ENCODE assay signal across 1 cellular context in the genomic region with DNA sequence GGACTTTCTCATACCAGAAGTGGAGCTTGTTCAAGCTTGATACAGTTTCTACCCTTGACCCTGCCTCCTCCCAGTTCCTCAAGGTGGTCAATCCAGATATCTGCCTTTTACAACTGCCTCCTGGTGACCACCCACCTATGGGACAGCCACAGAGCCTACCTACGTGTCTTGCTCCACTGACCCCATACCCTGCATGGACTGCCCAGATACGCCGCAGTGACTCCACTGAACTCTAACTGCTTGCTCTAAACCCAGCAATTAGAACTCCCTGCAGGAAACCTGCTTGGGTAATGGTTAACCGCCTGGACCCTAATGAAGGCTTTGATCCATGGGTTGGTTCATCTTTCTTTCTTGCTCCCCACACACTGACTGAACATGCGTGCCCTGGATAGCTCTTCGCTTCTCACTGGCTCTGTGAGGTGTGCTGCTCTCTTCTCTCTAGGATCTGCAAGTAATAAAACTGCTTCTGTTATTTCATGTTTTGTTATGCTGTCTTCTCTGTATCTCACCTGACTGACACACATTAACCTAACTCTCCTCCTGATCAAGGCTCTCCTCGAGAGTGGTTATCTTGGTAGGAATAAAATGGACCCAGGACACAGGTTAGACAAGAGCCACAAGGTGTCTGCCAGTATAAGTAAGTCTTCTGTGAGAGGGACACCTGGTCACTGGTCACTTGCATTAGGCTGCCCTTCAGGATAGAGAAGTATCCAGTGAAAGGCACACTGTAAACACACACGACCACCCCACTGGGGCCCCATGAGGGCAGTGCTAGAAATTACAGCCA.
TF ChIP-seq lines count a peak whose summit lies in the region.

No MANE protein-coding gene starts in this region.

TF ChIP-seq in HepG2, 621 proteins besides CTCF, POLR2A, EP300 and RAD21 (continued from another document and continues in another):
- TF ChIP-seq, protein P1, sequence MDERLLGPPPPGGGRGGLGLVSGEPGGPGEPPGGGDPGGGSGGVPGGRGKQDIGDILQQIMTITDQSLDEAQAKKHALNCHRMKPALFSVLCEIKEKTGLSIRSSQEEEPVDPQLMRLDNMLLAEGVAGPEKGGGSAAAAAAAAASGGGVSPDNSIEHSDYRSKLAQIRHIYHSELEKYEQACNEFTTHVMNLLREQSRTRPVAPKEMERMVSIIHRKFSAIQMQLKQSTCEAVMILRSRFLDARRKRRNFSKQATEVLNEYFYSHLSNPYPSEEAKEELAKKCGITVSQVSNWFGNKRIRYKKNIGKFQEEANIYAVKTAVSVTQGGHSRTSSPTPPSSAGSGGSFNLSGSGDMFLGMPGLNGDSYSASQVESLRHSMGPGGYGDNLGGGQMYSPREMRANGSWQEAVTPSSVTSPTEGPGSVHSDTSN (CRISPR knock-in tag; IDR thresholded peaks at IDR 0.05) = no peak
- TF ChIP-seq SNAI1 (CRISPR knock-in tag; IDR thresholded peaks at IDR 0.05; ENCODE audit: borderline replicate concordance) (peak; percentile 78; the same call in 1 of the 2 replicates), ZNF720 (CRISPR knock-in tag; IDR thresholded peaks at IDR 0.05) (0 out of 2 replicates have a peak, but pooled peaks have one; percentile 38), RBFOX2 (IDR thresholded peaks at IDR 0.05; ENCODE audit: low read depth, low read length) (no peak), ZNF20 (CRISPR knock-in tag; IDR thresholded peaks at IDR 0.05) (no peak), BRD4 (CRISPR knock-in tag; IDR thresholded peaks at IDR 0.05) (no peak), ZSCAN29 (CRISPR knock-in tag; conservative IDR thresholded peaks at IDR 0.05) (peak; percentile 77; the same call in 1 of the 2 replicates), TBX3 (IDR thresholded peaks at IDR 0.05; ENCODE audit: borderline replicate concordance) (peak; percentile 37; the same call in 1 of the 2 replicates), FOXP1 (IDR thresholded peaks at IDR 0.05) (no peak), FOXP1 (CRISPR knock-in tag; IDR thresholded peaks at IDR 0.05) (peak; percentile 49), NFYC (CRISPR knock-in tag; IDR thresholded peaks at IDR 0.05) (peak; percentile 19; the same call in 1 of the 2 replicates), RAD51 (IDR thresholded peaks at IDR 0.05; ENCODE audit: borderline replicate concordance) (no peak), KLF16 (CRISPR knock-in tag; IDR thresholded peaks at IDR 0.05) (peak in 1 of 2 experiments; percentile 82; a peak in 2 of 4 replicates), RORA (CRISPR knock-in tag; IDR thresholded peaks at IDR 0.05) (no peak), MXI1 (IDR thresholded peaks at IDR 0.05; ENCODE audit: borderline replicate concordance, low read depth, low read length) (peak; percentile 77; the same call in 1 of the 3 replicates), MTF2 (CRISPR knock-in tag; IDR thresholded peaks at IDR 0.05; ENCODE audit: borderline replicate concordance) (peak; percentile 52; the same call in 1 of the 2 replicates), HES4 (CRISPR knock-in tag; IDR thresholded peaks at IDR 0.05; ENCODE audit: borderline replicate concordance) (no peak), SMC3 (IDR thresholded peaks at IDR 0.05; ENCODE audit: low read length) (peak; percentile 14; the same call in 1 of the 2 replicates), ATF1 (CRISPR knock-in tag; IDR thresholded peaks at IDR 0.05) (0 out of 2 replicates have a peak, but pooled peaks have one; percentile 55), ZBTB20 (CRISPR knock-in tag; IDR thresholded peaks at IDR 0.05; ENCODE audit: borderline replicate concordance, low read depth) (0 out of 2 replicates have a peak, but pooled peaks have one; percentile 12), ZNF143 (CRISPR knock-in tag; IDR thresholded peaks at IDR 0.05) (no peak), TAF1 (CRISPR knock-in tag; IDR thresholded peaks at IDR 0.05) (peak; percentile 45; the same call in 1 of the 2 replicates), HOXD1 (CRISPR knock-in tag; IDR thresholded peaks at IDR 0.05) (no peak), ZNF792 (CRISPR knock-in tag; IDR thresholded peaks at IDR 0.05) (peak; percentile 92), ZNF788 (CRISPR knock-in tag; IDR thresholded peaks at IDR 0.05; ENCODE audit: borderline replicate concordance) (peak; percentile 68; the same call in 1 of the 2 replicates), SUZ12 (IDR thresholded peaks at IDR 0.05; ENCODE audit: low read depth, low read length) (no peak), ZSCAN9 (CRISPR knock-in tag; IDR thresholded peaks at IDR 0.05; ENCODE audit: borderline replicate concordance) (0 out of 2 replicates have a peak, but pooled peaks have one; percentile 58), MIER2 (CRISPR knock-in tag; IDR thresholded peaks at IDR 0.05) (peak; percentile 81; the same call in 1 of the 2 replicates), ZNF589 (CRISPR knock-in tag; conservative IDR thresholded peaks at IDR 0.05) (no peak), ZNF747 (CRISPR knock-in tag; IDR thresholded peaks at IDR 0.05; ENCODE audit: borderline replicate concordance) (no peak), FOXK2 (IDR thresholded peaks at IDR 0.05) (no peak), ZNF543 (CRISPR knock-in tag; IDR thresholded peaks at IDR 0.05) (no peak), POLR2G (IDR thresholded peaks at IDR 0.05; ENCODE audit: low read depth, low read length) (peak; percentile 69)
- TF ChIP-seq, protein P2, sequence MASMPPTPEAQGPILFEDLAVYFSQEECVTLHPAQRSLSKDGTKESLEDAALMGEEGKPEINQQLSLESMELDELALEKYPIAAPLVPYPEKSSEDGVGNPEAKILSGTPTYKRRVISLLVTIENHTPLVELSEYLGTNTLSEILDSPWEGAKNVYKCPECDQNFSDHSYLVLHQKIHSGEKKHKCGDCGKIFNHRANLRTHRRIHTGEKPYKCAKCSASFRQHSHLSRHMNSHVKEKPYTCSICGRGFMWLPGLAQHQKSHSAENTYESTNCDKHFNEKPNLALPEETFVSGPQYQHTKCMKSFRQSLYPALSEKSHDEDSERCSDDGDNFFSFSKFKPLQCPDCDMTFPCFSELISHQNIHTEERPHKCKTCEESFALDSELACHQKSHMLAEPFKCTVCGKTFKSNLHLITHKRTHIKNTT (CRISPR knock-in tag; IDR thresholded peaks at IDR 0.05) = no peak
- TF ChIP-seq, protein P3, sequence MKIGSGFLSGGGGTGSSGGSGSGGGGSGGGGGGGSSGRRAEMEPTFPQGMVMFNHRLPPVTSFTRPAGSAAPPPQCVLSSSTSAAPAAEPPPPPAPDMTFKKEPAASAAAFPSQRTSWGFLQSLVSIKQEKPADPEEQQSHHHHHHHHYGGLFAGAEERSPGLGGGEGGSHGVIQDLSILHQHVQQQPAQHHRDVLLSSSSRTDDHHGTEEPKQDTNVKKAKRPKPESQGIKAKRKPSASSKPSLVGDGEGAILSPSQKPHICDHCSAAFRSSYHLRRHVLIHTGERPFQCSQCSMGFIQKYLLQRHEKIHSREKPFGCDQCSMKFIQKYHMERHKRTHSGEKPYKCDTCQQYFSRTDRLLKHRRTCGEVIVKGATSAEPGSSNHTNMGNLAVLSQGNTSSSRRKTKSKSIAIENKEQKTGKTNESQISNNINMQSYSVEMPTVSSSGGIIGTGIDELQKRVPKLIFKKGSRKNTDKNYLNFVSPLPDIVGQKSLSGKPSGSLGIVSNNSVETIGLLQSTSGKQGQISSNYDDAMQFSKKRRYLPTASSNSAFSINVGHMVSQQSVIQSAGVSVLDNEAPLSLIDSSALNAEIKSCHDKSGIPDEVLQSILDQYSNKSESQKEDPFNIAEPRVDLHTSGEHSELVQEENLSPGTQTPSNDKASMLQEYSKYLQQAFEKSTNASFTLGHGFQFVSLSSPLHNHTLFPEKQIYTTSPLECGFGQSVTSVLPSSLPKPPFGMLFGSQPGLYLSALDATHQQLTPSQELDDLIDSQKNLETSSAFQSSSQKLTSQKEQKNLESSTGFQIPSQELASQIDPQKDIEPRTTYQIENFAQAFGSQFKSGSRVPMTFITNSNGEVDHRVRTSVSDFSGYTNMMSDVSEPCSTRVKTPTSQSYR (CRISPR knock-in tag; IDR thresholded peaks at IDR 0.05; ENCODE audit: borderline replicate concordance) = no peak; the same call in 1 of the 2 replicates
- TF ChIP-seq, protein P4, sequence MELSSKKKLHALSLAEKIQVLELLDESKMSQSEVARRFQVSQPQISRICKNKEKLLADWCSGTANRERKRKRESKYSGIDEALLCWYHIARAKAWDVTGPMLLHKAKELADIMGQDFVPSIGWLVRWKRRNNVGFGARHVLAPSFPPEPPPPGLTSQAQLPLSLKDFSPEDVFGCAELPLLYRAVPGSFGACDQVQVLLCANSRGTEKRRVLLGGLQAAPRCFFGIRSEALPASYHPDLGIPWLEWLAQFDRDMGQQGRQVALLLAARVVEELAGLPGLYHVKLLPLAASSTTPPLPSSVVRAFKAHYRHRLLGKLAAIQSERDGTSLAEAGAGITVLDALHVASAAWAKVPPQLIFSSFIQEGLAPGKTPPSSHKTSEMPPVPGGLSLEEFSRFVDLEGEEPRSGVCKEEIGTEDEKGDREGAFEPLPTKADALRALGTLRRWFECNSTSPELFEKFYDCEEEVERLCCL (CRISPR knock-in tag; IDR thresholded peaks at IDR 0.05; ENCODE audit: borderline replicate concordance) = no peak
- TF ChIP-seq, protein P5, sequence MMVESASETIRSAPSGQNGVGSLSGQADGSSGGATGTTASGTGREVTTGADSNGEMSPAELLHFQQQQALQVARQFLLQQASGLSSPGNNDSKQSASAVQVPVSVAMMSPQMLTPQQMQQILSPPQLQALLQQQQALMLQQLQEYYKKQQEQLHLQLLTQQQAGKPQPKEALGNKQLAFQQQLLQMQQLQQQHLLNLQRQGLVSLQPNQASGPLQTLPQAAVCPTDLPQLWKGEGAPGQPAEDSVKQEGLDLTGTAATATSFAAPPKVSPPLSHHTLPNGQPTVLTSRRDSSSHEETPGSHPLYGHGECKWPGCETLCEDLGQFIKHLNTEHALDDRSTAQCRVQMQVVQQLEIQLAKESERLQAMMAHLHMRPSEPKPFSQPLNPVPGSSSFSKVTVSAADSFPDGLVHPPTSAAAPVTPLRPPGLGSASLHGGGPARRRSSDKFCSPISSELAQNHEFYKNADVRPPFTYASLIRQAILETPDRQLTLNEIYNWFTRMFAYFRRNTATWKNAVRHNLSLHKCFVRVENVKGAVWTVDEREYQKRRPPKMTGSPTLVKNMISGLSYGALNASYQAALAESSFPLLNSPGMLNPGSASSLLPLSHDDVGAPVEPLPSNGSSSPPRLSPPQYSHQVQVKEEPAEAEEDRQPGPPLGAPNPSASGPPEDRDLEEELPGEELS (CRISPR knock-in tag; IDR thresholded peaks at IDR 0.05) = peak; percentile 81
- TF ChIP-seq, protein P6, sequence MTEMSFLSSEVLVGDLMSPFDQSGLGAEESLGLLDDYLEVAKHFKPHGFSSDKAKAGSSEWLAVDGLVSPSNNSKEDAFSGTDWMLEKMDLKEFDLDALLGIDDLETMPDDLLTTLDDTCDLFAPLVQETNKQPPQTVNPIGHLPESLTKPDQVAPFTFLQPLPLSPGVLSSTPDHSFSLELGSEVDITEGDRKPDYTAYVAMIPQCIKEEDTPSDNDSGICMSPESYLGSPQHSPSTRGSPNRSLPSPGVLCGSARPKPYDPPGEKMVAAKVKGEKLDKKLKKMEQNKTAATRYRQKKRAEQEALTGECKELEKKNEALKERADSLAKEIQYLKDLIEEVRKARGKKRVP (CRISPR knock-in tag; IDR thresholded peaks at IDR 0.05) = no peak
- TF ChIP-seq, protein P7, sequence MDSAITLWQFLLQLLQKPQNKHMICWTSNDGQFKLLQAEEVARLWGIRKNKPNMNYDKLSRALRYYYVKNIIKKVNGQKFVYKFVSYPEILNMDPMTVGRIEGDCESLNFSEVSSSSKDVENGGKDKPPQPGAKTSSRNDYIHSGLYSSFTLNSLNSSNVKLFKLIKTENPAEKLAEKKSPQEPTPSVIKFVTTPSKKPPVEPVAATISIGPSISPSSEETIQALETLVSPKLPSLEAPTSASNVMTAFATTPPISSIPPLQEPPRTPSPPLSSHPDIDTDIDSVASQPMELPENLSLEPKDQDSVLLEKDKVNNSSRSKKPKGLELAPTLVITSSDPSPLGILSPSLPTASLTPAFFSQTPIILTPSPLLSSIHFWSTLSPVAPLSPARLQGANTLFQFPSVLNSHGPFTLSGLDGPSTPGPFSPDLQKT (CRISPR knock-in tag; IDR thresholded peaks at IDR 0.05; ENCODE audit: borderline replicate concordance) = no peak
- TF ChIP-seq, protein P8, sequence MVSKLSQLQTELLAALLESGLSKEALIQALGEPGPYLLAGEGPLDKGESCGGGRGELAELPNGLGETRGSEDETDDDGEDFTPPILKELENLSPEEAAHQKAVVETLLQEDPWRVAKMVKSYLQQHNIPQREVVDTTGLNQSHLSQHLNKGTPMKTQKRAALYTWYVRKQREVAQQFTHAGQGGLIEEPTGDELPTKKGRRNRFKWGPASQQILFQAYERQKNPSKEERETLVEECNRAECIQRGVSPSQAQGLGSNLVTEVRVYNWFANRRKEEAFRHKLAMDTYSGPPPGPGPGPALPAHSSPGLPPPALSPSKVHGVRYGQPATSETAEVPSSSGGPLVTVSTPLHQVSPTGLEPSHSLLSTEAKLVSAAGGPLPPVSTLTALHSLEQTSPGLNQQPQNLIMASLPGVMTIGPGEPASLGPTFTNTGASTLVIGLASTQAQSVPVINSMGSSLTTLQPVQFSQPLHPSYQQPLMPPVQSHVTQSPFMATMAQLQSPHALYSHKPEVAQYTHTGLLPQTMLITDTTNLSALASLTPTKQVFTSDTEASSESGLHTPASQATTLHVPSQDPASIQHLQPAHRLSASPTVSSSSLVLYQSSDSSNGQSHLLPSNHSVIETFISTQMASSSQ (IDR thresholded peaks at IDR 0.05; ENCODE audit: low read depth) = peak; percentile 97
- TF ChIP-seq, protein P8 (CRISPR knock-in tag; IDR thresholded peaks at IDR 0.05; ENCODE audit: borderline replicate concordance) = peak; percentile 97
- TF ChIP-seq, protein P9, sequence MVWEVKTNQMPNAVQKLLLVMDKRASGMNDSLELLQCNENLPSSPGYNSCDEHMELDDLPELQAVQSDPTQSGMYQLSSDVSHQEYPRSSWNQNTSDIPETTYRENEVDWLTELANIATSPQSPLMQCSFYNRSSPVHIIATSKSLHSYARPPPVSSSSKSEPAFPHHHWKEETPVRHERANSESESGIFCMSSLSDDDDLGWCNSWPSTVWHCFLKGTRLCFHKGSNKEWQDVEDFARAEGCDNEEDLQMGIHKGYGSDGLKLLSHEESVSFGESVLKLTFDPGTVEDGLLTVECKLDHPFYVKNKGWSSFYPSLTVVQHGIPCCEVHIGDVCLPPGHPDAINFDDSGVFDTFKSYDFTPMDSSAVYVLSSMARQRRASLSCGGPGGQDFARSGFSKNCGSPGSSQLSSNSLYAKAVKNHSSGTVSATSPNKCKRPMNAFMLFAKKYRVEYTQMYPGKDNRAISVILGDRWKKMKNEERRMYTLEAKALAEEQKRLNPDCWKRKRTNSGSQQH (CRISPR knock-in tag; IDR thresholded peaks at IDR 0.05; ENCODE audit: low read depth) = no peak
